In genomic region chr7:138285129-138285528, GRCh38 we compare ENCODE assay signal across 15 cellular contexts.
DNase-seq lines count a peak whose midpoint lies in the region; ATAC-seq and TF ChIP-seq lines count a peak whose summit lies in the region.
"Had no signal": no experiment of that assay in that cellular context is flagged by ENCODE, and none has a peak within 500 bp of the region (broad histone marks: within the 10 kb centered on the region; RNA-seq: fewer than 3 reads in every experiment).

No MANE protein-coding gene starts in this region.

- H3K4me3 Mint-ChIP-seq in osteocyte (ENCODE audit: unreplicated experiment), result no peak overlapping the region
- H3K4me3 Mint-ChIP-seq in activated CD8-positive, alpha-beta T cell treated with anti-CD3 and anti-CD28 coated beads for 36 hours, result no peak overlapping the region
- H3K4me3 Mint-ChIP-seq: CD4-positive, alpha-beta memory T cell; HFFc6 had no signal

- peaks cover 26% of the 10 kb centered on the region for H3K4me1 Mint-ChIP-seq in osteocyte (ENCODE audit: unreplicated experiment)
- no peaks in the 10 kb centered on the region for H3K4me1 Mint-ChIP-seq in activated CD8-positive, alpha-beta T cell treated with anti-CD3 and anti-CD28 coated beads for 36 hours (ENCODE audit: low read depth)
- H3K4me1 Mint-ChIP-seq: CD4-positive, alpha-beta memory T cell had no signal

- no peaks in the 10 kb centered on the region for H3K36me3 ChIP-seq in testis (ENCODE audit: low read depth, missing control alignments)
- H3K36me3 ChIP-seq: HAP-1 had no signal

- H3K27me3 Mint-ChIP-seq in osteocyte (ENCODE audit: unreplicated experiment), result no peaks in the 10 kb centered on the region
- H3K27me3 Mint-ChIP-seq in activated CD8-positive, alpha-beta T cell treated with anti-CD3 and anti-CD28 coated beads for 36 hours, result no peaks in the 10 kb centered on the region

- CTCF ChIA-PET in activated CD8-positive, alpha-beta T cell treated with anti-CD3 and anti-CD28 coated beads for 36 hours (lab: Charles Lee), result no interaction called here

- no peak overlapping the region for H3K4me3 ChIP-seq in testis
- H3K4me3 ChIP-seq: HAP-1 had no signal

- DNase-seq in left lobe of liver (ENCODE audit: low spot score), result no peak
- peak; percentile 10 for DNase-seq in osteocyte (ENCODE audit: extremely low spot score, unreplicated experiment)
- DNase-seq in testis, result peak; percentile 39
- no peak for DNase-seq in DMS53 treated with DMSO at 0.1 percent for 48 hours (lab: John Stamatoyannopoulos, UW; ENCODE audit: unreplicated experiment)
- DNase-seq in anterior cingulate cortex (lab: John Stamatoyannopoulos, UW), result no peak
- no peak for DNase-seq in activated CD8-positive, alpha-beta T cell treated with anti-CD3 and anti-CD28 coated beads for 36 hours
- DNase-seq: C1 segment of cervical spinal cord; Calu3; CD4-positive, alpha-beta memory T cell; COR-L47; DMS53; DND-41; GOT3; HFFc6 had no signal

- no peak overlapping the region for H3K27ac Mint-ChIP-seq in osteocyte (ENCODE audit: unreplicated experiment)
- no peak overlapping the region for H3K27ac Mint-ChIP-seq in activated CD8-positive, alpha-beta T cell treated with anti-CD3 and anti-CD28 coated beads for 36 hours
- H3K27ac Mint-ChIP-seq: HFFc6 had no signal

- H3K27ac ChIP-seq in testis, result no peak overlapping the region

- WGBS in testis, 2 donors, result 33 to 43% methylated on average over 1 of the region's 1 CpG

- no peaks in the 10 kb centered on the region for H3K27me3 ChIP-seq in testis

- H3K36me3 Mint-ChIP-seq in osteocyte (ENCODE audit: unreplicated experiment), result no peaks in the 10 kb centered on the region
- no peaks in the 10 kb centered on the region for H3K36me3 Mint-ChIP-seq in activated CD8-positive, alpha-beta T cell treated with anti-CD3 and anti-CD28 coated beads for 36 hours (ENCODE audit: low read depth)
- H3K36me3 Mint-ChIP-seq: CD4-positive, alpha-beta memory T cell had no signal

- peak; percentile 26 for ATAC-seq in left lobe of liver
- ATAC-seq in activated CD8-positive, alpha-beta T cell treated with anti-CD3 and anti-CD28 coated beads for 36 hours, result no peak

- H3K4me1 ChIP-seq in testis, result no peaks in the 10 kb centered on the region

- H3K9me3 ChIP-seq in testis, result no peaks in the 10 kb centered on the region

- POLR2A ChIA-PET in activated CD8-positive, alpha-beta T cell treated with anti-CD3 and anti-CD28 coated beads for 36 hours (lab: Charles Lee), result no interaction called here

- no peaks in the 10 kb centered on the region for H3K9me3 Mint-ChIP-seq in osteocyte (ENCODE audit: unreplicated experiment)
- peaks cover 3% of the 10 kb centered on the region for H3K9me3 Mint-ChIP-seq in activated CD8-positive, alpha-beta T cell treated with anti-CD3 and anti-CD28 coated beads for 36 hours

- TF ChIP-seq CTCF in osteocyte (IDR thresholded peaks at IDR 0.05), result no peak
- TF ChIP-seq CTCF in testis (IDR thresholded peaks at IDR 0.05), result no peak
- no peak for TF ChIP-seq CTCF in activated CD8-positive, alpha-beta T cell treated with anti-CD3 and anti-CD28 coated beads for 36 hours (IDR thresholded peaks at IDR 0.05)

- intact Hi-C loops in testis (cut with DNase I; ENCODE audit: low total_unique reads), result no loop called here
- intact Hi-C loops in activated CD8-positive, alpha-beta T cell treated with anti-CD3 and anti-CD28 coated beads for 36 hours (cut with micrococcal nuclease), result no loop called here

- no peak for TF ChIP-seq POLR2A in testis (IDR thresholded peaks at IDR 0.05)

Comparison
In these comparisons a context has a peak if more than half of its experiments do, and no peak if none do; other contexts are left out.
1. DNase-seq: peak in osteocyte (single experiment) and testis (single experiment); none in left lobe of liver (single experiment), DMS53 treated with DMSO at 0.1 percent for 48 hours (single experiment), anterior cingulate cortex (0 of 58) and activated CD8-positive, alpha-beta T cell treated with anti-CD3 and anti-CD28 coated beads for 36 hours (single experiment).